ENCODE assay signal across 20 cellular contexts in the genomic region with DNA sequence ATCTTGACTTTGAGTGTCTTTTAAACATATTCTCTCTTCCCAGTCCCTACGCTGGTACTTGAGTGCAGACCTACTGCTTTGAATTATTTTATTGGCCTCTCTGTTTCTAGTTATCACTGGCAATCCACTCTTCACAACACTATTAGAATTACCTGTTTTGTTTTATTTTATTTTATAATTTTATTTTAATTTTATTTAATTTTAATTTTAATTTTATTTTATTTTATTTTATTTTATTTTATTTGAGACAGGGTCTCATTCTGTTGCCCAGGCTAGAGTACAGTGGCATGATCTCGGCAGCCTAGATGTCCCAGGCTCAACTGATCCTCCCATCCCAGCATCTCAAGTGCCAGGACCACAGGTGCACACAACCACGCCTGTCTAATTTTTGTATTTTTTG. TPM values are rescaled to one million over a fixed set of nuclear protein-coding genes. Genes with fewer than 3 reads are reported as not detected.
DNase-seq lines count a peak whose midpoint lies in the region; ATAC-seq lines count a peak whose summit lies in the region.
"Had no signal": no experiment of that assay in that cellular context is flagged by ENCODE, and none has a peak within 500 bp of the region (broad histone marks: within the 10 kb centered on the region; RNA-seq: fewer than 3 reads in every experiment).

No MANE protein-coding gene starts in this region.

- H3K4me1 ChIP-seq in effector memory CD4-positive, alpha-beta T cell (ENCODE audit: control insufficient read depth, insufficient read depth, low read length, poor library complexity, severe bottlenecking): peaks cover 64% of the 10 kb centered on the region
- H3K4me1 ChIP-seq: SJCRH30 had no signal

- H3K36me3 Mint-ChIP-seq in activated T-cell treated with anti-CD3 and anti-CD28 coated beads, Interleukin-2, amount 50 U/mL, for 4 hours (ENCODE audit: insufficient read depth): peaks cover 11% of the 10 kb centered on the region
- peaks cover 24% of the 10 kb centered on the region for H3K36me3 Mint-ChIP-seq in activated naive CD8-positive, alpha-beta T cell treated with anti-CD3 and anti-CD28 coated beads, Interleukin-2, amount 10 ng/mL, durations not matched to agents 7 days and 5 days
- H3K36me3 Mint-ChIP-seq in stimulated activated effector memory CD8-positive, alpha-beta T cell treated with anti-CD3 and anti-CD28 coated beads, Interleukin-12 subunit alpha, Interleukin-12 subunit beta, amount 100 ng/mL, for 72 hours: peaks cover 26% of the 10 kb centered on the region

- no peaks in the 10 kb centered on the region for H3K9me3 ChIP-seq in effector memory CD4-positive, alpha-beta T cell (ENCODE audit: control insufficient read depth, low read length)
- H3K9me3 ChIP-seq: adrenal gland, esophagus muscularis mucosa, mucosa of descending colon, SJCRH30, upper lobe of right lung had no signal

- peak overlapping the region; percentile 47 for H3K27ac Mint-ChIP-seq in activated naive CD8-positive, alpha-beta T cell treated with anti-CD3 and anti-CD28 coated beads, Interleukin-2, amount 10 ng/mL, durations not matched to agents 7 days and 5 days
- H3K27ac Mint-ChIP-seq in stimulated activated effector memory CD8-positive, alpha-beta T cell treated with anti-CD3 and anti-CD28 coated beads, Interleukin-12 subunit alpha, Interleukin-12 subunit beta, amount 100 ng/mL, for 72 hours: peak overlapping the region; percentile 63
- H3K27ac Mint-ChIP-seq: activated CD4-positive, alpha-beta T cell treated with anti-CD3 and anti-CD28 coated beads, Interleukin-2, amount 10 ng/mL, durations not matched to agents 24 days and 14 days had no signal

- H3K4me1 Mint-ChIP-seq in activated T-cell treated with anti-CD3 and anti-CD28 coated beads, Interleukin-2, amount 50 U/mL, for 4 hours (ENCODE audit: low read depth): peaks cover 80% of the 10 kb centered on the region
- peaks cover 73% of the 10 kb centered on the region for H3K4me1 Mint-ChIP-seq in activated naive CD8-positive, alpha-beta T cell treated with anti-CD3 and anti-CD28 coated beads, Interleukin-2, amount 10 ng/mL, durations not matched to agents 7 days and 5 days
- peaks cover 81% of the 10 kb centered on the region for H3K4me1 Mint-ChIP-seq in stimulated activated effector memory CD8-positive, alpha-beta T cell treated with anti-CD3 and anti-CD28 coated beads, Interleukin-12 subunit alpha, Interleukin-12 subunit beta, amount 100 ng/mL, for 72 hours

- POLR2A ChIA-PET in activated naive CD8-positive, alpha-beta T cell treated with anti-CD3 and anti-CD28 coated beads, Interleukin-2, amount 10 ng/mL, durations not matched to agents 7 days and 5 days (lab: Charles Lee): no interaction called here

- no peaks in the 10 kb centered on the region for H3K27me3 Mint-ChIP-seq in activated T-cell treated with anti-CD3 and anti-CD28 coated beads, Interleukin-2, amount 50 U/mL, for 4 hours (ENCODE audit: low read depth)
- no peaks in the 10 kb centered on the region for H3K27me3 Mint-ChIP-seq in activated naive CD8-positive, alpha-beta T cell treated with anti-CD3 and anti-CD28 coated beads, Interleukin-2, amount 10 ng/mL, durations not matched to agents 7 days and 5 days
- H3K27me3 Mint-ChIP-seq: activated CD4-positive, alpha-beta T cell treated with anti-CD3 and anti-CD28 coated beads, Interleukin-2, amount 10 ng/mL, durations not matched to agents 24 days and 14 days had no signal

- no peak overlapping the region for H3K4me3 ChIP-seq in effector memory CD4-positive, alpha-beta T cell (ENCODE audit: insufficient read depth, low read depth, low read length, poor library complexity, severe bottlenecking)
- H3K4me3 ChIP-seq: adrenal gland, esophagus muscularis mucosa, mucosa of descending colon, SJCRH30, upper lobe of right lung had no signal

- no peaks in the 10 kb centered on the region for H3K27me3 ChIP-seq in effector memory CD4-positive, alpha-beta T cell (replicated peaks; ENCODE audit: control insufficient read depth, insufficient read depth, low read length, poor library complexity, severe bottlenecking)
- H3K27me3 ChIP-seq: adrenal gland, esophagus muscularis mucosa, SJCRH30, upper lobe of right lung had no signal

- DNase-seq in activated T-cell treated with anti-CD3 and anti-CD28 coated beads, Interleukin-2, amount 50 U/mL, for 4 hours: no peak
- DNase-seq in activated T-cell treated with anti-CD3 and anti-CD28 coated beads for 4 hours: no peak
- peak; percentile 10 for DNase-seq in NCI-H1417 treated with DMSO at 0.1 percent for 48 hours (lab: John Stamatoyannopoulos, UW)
- DNase-seq in activated naive CD8-positive, alpha-beta T cell treated with anti-CD3 and anti-CD28 coated beads, Interleukin-2, amount 10 ng/mL, durations not matched to agents 7 days and 5 days: no peak
- DNase-seq in stimulated activated effector memory CD8-positive, alpha-beta T cell treated with anti-CD3 and anti-CD28 coated beads, Interleukin-12 subunit alpha, Interleukin-12 subunit beta, amount 100 ng/mL, for 72 hours (ENCODE audit: low spot score in 2 of 2): no peak
- no peak for DNase-seq in effector memory CD4-positive, alpha-beta T cell
- DNase-seq in midbrain (lab: John Stamatoyannopoulos, UW): no peak
- DNase-seq: ACHN; activated CD4-positive, alpha-beta T cell treated with anti-CD3 and anti-CD28 coated beads, Interleukin-2, amount 10 ng/mL, durations not matched to agents 24 days and 14 days; adrenal gland; NCI-H1105; NCI-H526 treated with DMSO at 0.1 percent for 48 hours; OCI-M1; right cardiac atrium; SJCRH30; upper lobe of right lung had no signal

- no peak for ATAC-seq in activated T-cell treated with anti-CD3 and anti-CD28 coated beads, Interleukin-2, amount 50 U/mL, for 4 hours
- ATAC-seq in activated naive CD8-positive, alpha-beta T cell treated with anti-CD3 and anti-CD28 coated beads, Interleukin-2, amount 10 ng/mL, durations not matched to agents 7 days and 5 days (ENCODE audit: low read depth): no peak
- no peak for ATAC-seq in stimulated activated effector memory CD8-positive, alpha-beta T cell treated with anti-CD3 and anti-CD28 coated beads, Interleukin-12 subunit alpha, Interleukin-12 subunit beta, amount 100 ng/mL, for 72 hours
- no peak for ATAC-seq in HG03378 (IDR thresholded peaks at IDR 0.05; ENCODE audit: unreplicated experiment)
- ATAC-seq: left lobe of liver, right cardiac atrium, upper lobe of right lung had no signal

- H3K9me3 Mint-ChIP-seq in activated T-cell treated with anti-CD3 and anti-CD28 coated beads, Interleukin-2, amount 50 U/mL, for 4 hours: no peaks in the 10 kb centered on the region
- no peaks in the 10 kb centered on the region for H3K9me3 Mint-ChIP-seq in activated naive CD8-positive, alpha-beta T cell treated with anti-CD3 and anti-CD28 coated beads, Interleukin-2, amount 10 ng/mL, durations not matched to agents 7 days and 5 days
- H3K9me3 Mint-ChIP-seq in stimulated activated effector memory CD8-positive, alpha-beta T cell treated with anti-CD3 and anti-CD28 coated beads, Interleukin-12 subunit alpha, Interleukin-12 subunit beta, amount 100 ng/mL, for 72 hours: no peaks in the 10 kb centered on the region

- H3K27ac ChIP-seq in effector memory CD4-positive, alpha-beta T cell (ENCODE audit: insufficient read depth, low read length, poor library complexity, severe bottlenecking): no peak overlapping the region
- H3K27ac ChIP-seq: adrenal gland, esophagus muscularis mucosa, SJCRH30, upper lobe of right lung had no signal

- no peaks in the 10 kb centered on the region for H3K36me3 ChIP-seq in effector memory CD4-positive, alpha-beta T cell (ENCODE audit: control insufficient read depth, insufficient read depth, low read length)
- H3K36me3 ChIP-seq: adrenal gland, esophagus muscularis mucosa, SJCRH30, upper lobe of right lung had no signal

- peak overlapping the region; percentile 28 for H3K4me3 Mint-ChIP-seq in activated T-cell treated with anti-CD3 and anti-CD28 coated beads, Interleukin-2, amount 50 U/mL, for 4 hours
- H3K4me3 Mint-ChIP-seq in activated naive CD8-positive, alpha-beta T cell treated with anti-CD3 and anti-CD28 coated beads, Interleukin-2, amount 10 ng/mL, durations not matched to agents 7 days and 5 days: peak overlapping the region; percentile 63
- peak overlapping the region; percentile 47 for H3K4me3 Mint-ChIP-seq in stimulated activated effector memory CD8-positive, alpha-beta T cell treated with anti-CD3 and anti-CD28 coated beads, Interleukin-12 subunit alpha, Interleukin-12 subunit beta, amount 100 ng/mL, for 72 hours

RNA-seq across cellular contexts. Expression of gene STK17A, which starts 6.8 kb away (rescaled TPM):
- 10 to 100 TPM; 32.0 to 40.1 (median 33.3) TPM for total RNA-seq in activated T-cell treated with anti-CD3 and anti-CD28 coated beads, Interleukin-2, amount 50 U/mL, for 4 hours
- total RNA-seq in activated naive CD8-positive, alpha-beta T cell treated with anti-CD3 and anti-CD28 coated beads, Interleukin-2, amount 10 ng/mL, durations not matched to agents 7 days and 5 days: 100 to 1,000 TPM; 106 TPM
